ENCODE assay signal across 22 cellular contexts in the genomic region with DNA sequence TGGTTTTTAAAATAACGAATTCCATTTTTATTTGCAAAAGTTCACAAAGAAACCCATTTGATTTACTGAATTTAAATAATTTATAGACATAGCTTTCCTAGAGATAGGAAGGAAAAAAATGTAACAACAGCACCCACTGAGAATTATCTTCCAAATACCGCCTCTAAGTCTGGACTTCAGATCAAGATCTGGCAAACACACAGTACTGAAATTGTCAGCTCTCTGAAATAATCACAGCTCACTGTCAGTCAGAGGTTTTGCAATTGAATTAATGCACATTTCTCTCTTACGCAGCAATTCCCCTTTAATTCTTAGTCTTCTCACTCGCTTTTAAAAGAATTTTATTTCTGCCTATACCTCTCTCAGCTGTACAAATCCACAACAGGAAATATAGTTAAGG. TPM values are rescaled to one million over a fixed set of nuclear protein-coding genes. Genes with fewer than 3 reads are reported as not detected.
A peak's percentile ranks its signal among the peaks of the same experiment; 100 is the strongest.
DNase-seq lines count a peak whose midpoint lies in the region; ATAC-seq and TF ChIP-seq lines count a peak whose summit lies in the region.
"Had no signal": no experiment of that assay in that cellular context is flagged by ENCODE, and none has a peak within 500 bp of the region (broad histone marks: within the 10 kb centered on the region; RNA-seq: fewer than 3 reads in every experiment).

No MANE protein-coding gene starts in this region.

- H2BK5ac ChIP-seq in mesenchymal stem cell (ENCODE audit: low read depth, low read length, poor library complexity, severe bottlenecking) = no peak overlapping the region

- H3K27ac ChIP-seq in mesenchymal stem cell (ENCODE audit: low read length, poor library complexity, severe bottlenecking) = no peak overlapping the region
- H3K27ac ChIP-seq in suprapubic skin = peak overlapping the region; percentile 90
- H3K27ac ChIP-seq: C4-2B, lower lobe of right lung, VCaP had no signal

- no peak overlapping the region for H2AK5ac ChIP-seq in mesenchymal stem cell (ENCODE audit: low read length, severe bottlenecking)

- peaks cover 30% of the 10 kb centered on the region for H3K4me1 Mint-ChIP-seq in HFFc6 (ENCODE audit: low read depth)
- H3K4me1 Mint-ChIP-seq: endodermal cell, natural killer cell had no signal

- no peaks in the 10 kb centered on the region; the same call in 1 of the 2 replicates for H3K27me3 Mint-ChIP-seq in HFFc6 (ENCODE audit: insufficient read depth)

- H3K36me3 ChIP-seq in mesenchymal stem cell (ENCODE audit: control insufficient read depth in 1 of 2, insufficient read depth in 2 of 2, low read depth in 1 of 2, low read length in 2 of 2) (no peaks in the 10 kb centered on the region), suprapubic skin (no peaks in the 10 kb centered on the region)
- H3K36me3 ChIP-seq: adrenal gland, lower lobe of right lung, thoracic aorta had no signal

- H3K27me3 ChIP-seq in mesenchymal stem cell (ENCODE audit: control insufficient read depth in 1 of 2, insufficient read depth in 1 of 2, low read length in 2 of 2) (no peaks in the 10 kb centered on the region), suprapubic skin (no peaks in the 10 kb centered on the region)
- H3K27me3 ChIP-seq: adrenal gland had no signal

- no peak overlapping the region for H3K23ac ChIP-seq in mesenchymal stem cell (ENCODE audit: low read length in 2 of 2)

- H3K4ac ChIP-seq in mesenchymal stem cell (ENCODE audit: low read depth in 1 of 2, low read length in 2 of 2) = no peak overlapping the region

- H3K36me3 Mint-ChIP-seq in HFFc6 (ENCODE audit: low read depth) = no peaks in the 10 kb centered on the region
- H3K36me3 Mint-ChIP-seq: natural killer cell had no signal

- TF ChIP-seq CTCF in HFFc6 (IDR thresholded peaks at IDR 0.05) = no peak
- TF ChIP-seq CTCF in suprapubic skin (IDR thresholded peaks at IDR 0.05) = no peak

- H3K79me1 ChIP-seq in mesenchymal stem cell (replicated peaks; ENCODE audit: low read length, poor library complexity, severe bottlenecking) = no peaks in the 10 kb centered on the region

- peak overlapping the region; percentile 92 for H3K9ac ChIP-seq in mesenchymal stem cell (ENCODE audit: low read length)

- DNase-seq in HFFc6 (no peak), dedifferentiated amniotic fluid mesenchymal stem cell (ENCODE audit: extremely low spot score) (peak; percentile 35), mesenchymal stem cell (no peak), suprapubic skin (ENCODE audit: low spot score in 2 of 2) (no peak), DMS114 treated with DMSO at 0.1 percent for 48 hours (lab: John Stamatoyannopoulos, UW; ENCODE audit: unreplicated experiment) (no peak)
- no peak for DNase-seq in stimulated activated CD4-positive, alpha-beta T cell treated with anti-CD3 and anti-CD28 coated beads, Interleukin-15, amount 100 ng/mL, for 24 hours
- DNase-seq: activated CD8-positive, alpha-beta T cell treated with anti-CD3 and anti-CD28 coated beads, Interleukin-2, amount 10 ng/mL, durations not matched to agents 7 days and 5 days; adrenal gland; DMS53; endodermal cell; natural killer cell; NCI-H2029; NCI-H69; PC-3; stimulated activated CD4-positive, alpha-beta T cell treated with anti-CD3 and anti-CD28 coated beads, Interleukin-2, amount 100 ng/mL, for 48 hours had no signal

- no peak overlapping the region for H4K91ac ChIP-seq in mesenchymal stem cell (ENCODE audit: low read length)

- TF ChIP-seq EP300 in suprapubic skin (IDR thresholded peaks at IDR 0.05) = no peak

- no peak overlapping the region for H3K14ac ChIP-seq in mesenchymal stem cell (ENCODE audit: low read length in 2 of 2)

- H4K8ac ChIP-seq in mesenchymal stem cell (ENCODE audit: low read length) = no peak overlapping the region

- ATAC-seq in HG03571 (IDR thresholded peaks at IDR 0.05; ENCODE audit: unreplicated experiment) = no peak
- ATAC-seq: activated CD8-positive, alpha-beta T cell treated with anti-CD3 and anti-CD28 coated beads, Interleukin-2, amount 10 ng/mL, durations not matched to agents 7 days and 5 days; HCT116; natural killer cell; PC-3 had no signal

- no peaks in the 10 kb centered on the region for H3K4me1 ChIP-seq in mesenchymal stem cell (ENCODE audit: control insufficient read depth, insufficient read depth, low read depth, low read length)
- no peaks in the 10 kb centered on the region for H3K4me1 ChIP-seq in suprapubic skin

- H3K9me3 ChIP-seq in mesenchymal stem cell (ENCODE audit: control insufficient read depth, low read length) (no peaks in the 10 kb centered on the region), suprapubic skin (no peaks in the 10 kb centered on the region)
- H3K9me3 ChIP-seq: adrenal gland, lower lobe of right lung, thoracic aorta had no signal

- H2BK15ac ChIP-seq in mesenchymal stem cell (ENCODE audit: low read depth, poor library complexity, severe bottlenecking) = no peak overlapping the region

- no peak overlapping the region for H3K27ac Mint-ChIP-seq in HFFc6
- H3K27ac Mint-ChIP-seq: activated CD8-positive, alpha-beta T cell treated with anti-CD3 and anti-CD28 coated beads, Interleukin-2, amount 10 ng/mL, durations not matched to agents 7 days and 5 days; activated T-helper 1 cell treated with anti-CD3 and anti-CD28 coated beads, Interleukin-12 subunit alpha, Interleukin-12 subunit beta, Interleukin-2, Interleukin-4 antibody, amounts not matched to agents 30 ng/mL and 10 ng/mL and 1 ng/mL, durations not matched to agents 14 hours and 24 hours and 36 hours; endodermal cell; natural killer cell had no signal

- TF ChIP-seq POLR2A in suprapubic skin (IDR thresholded peaks at IDR 0.05) = no peak

- no peaks in the 10 kb centered on the region for H3K9me3 Mint-ChIP-seq in HFFc6
- H3K9me3 Mint-ChIP-seq: activated T-helper 1 cell treated with anti-CD3 and anti-CD28 coated beads, Interleukin-12 subunit alpha, Interleukin-12 subunit beta, Interleukin-2, Interleukin-4 antibody, amounts not matched to agents 30 ng/mL and 10 ng/mL and 1 ng/mL, durations not matched to agents 14 hours and 24 hours and 36 hours; endodermal cell had no signal

- H3K4me3 Mint-ChIP-seq in HFFc6 = peak overlapping the region; percentile 56
- H3K4me3 Mint-ChIP-seq: activated CD8-positive, alpha-beta T cell treated with anti-CD3 and anti-CD28 coated beads, Interleukin-2, amount 10 ng/mL, durations not matched to agents 7 days and 5 days; activated T-helper 1 cell treated with anti-CD3 and anti-CD28 coated beads, Interleukin-12 subunit alpha, Interleukin-12 subunit beta, Interleukin-2, Interleukin-4 antibody, amounts not matched to agents 30 ng/mL and 10 ng/mL and 1 ng/mL, durations not matched to agents 14 hours and 24 hours and 36 hours; endodermal cell; natural killer cell had no signal

- no peak overlapping the region for H3K4me2 ChIP-seq in mesenchymal stem cell (ENCODE audit: low read length, poor library complexity, severe bottlenecking)

- H3K4me3 ChIP-seq in mesenchymal stem cell (ENCODE audit: insufficient read depth in 1 of 2, low read depth in 1 of 2, low read length in 2 of 2) (peak overlapping the region in 1 of 2 experiments; percentile 70), suprapubic skin (peak overlapping the region; percentile 2)
- H3K4me3 ChIP-seq: adrenal gland, lower lobe of right lung, thoracic aorta had no signal

- no peak overlapping the region for H2BK120ac ChIP-seq in mesenchymal stem cell (ENCODE audit: low read depth, low read length)

- no peak overlapping the region for H3K18ac ChIP-seq in mesenchymal stem cell (ENCODE audit: low read depth in 1 of 2, low read length in 2 of 2)

- H2BK12ac ChIP-seq in mesenchymal stem cell (ENCODE audit: low read length in 2 of 2) = no peak overlapping the region

- 81% methylated on average over 1 of the region's 4 CpGs for WGBS in mesenchymal stem cell
- 38% methylated on average over 4 of the region's 4 CpGs for WGBS in suprapubic skin

- no peak overlapping the region for H2AFZ ChIP-seq in mesenchymal stem cell (ENCODE audit: low read depth, low read length)

RNA-seq across cellular contexts. Expression of a gene that starts 29.2 kb away (rescaled TPM):
- 100 to 1,000 TPM in 4 of 6 experiments, 10 to 100 TPM in 2; 70.6 to 148 (median 123) TPM for total RNA-seq in HFFc6 (2021; fragmentation: NEBNext Ultra II Directional; extraction: Animal tissue kit (Norgen Biotek cat#: 25700))
- 55.2 TPM for polyA plus RNA-seq in mesenchymal stem cell (2013, experiment 1 of 2)
- 59.0 TPM for polyA plus RNA-seq in mesenchymal stem cell (2013, experiment 2 of 2)
- 10 to 100 TPM; 16.2 to 65.8 (median 23.5) TPM for total RNA-seq in suprapubic skin
- total RNA-seq: activated CD8-positive, alpha-beta T cell treated with anti-CD3 and anti-CD28 coated beads, Interleukin-2, amount 10 ng/mL, durations not matched to agents 7 days and 5 days; activated T-helper 1 cell treated with anti-CD3 and anti-CD28 coated beads, Interleukin-12 subunit alpha, Interleukin-12 subunit beta, Interleukin-2, Interleukin-4 antibody, amounts not matched to agents 30 ng/mL and 10 ng/mL and 1 ng/mL, durations not matched to agents 14 hours and 24 hours and 36 hours had no signal
